22 cellular contexts compared by ENCODE assay signal in the genomic region with DNA sequence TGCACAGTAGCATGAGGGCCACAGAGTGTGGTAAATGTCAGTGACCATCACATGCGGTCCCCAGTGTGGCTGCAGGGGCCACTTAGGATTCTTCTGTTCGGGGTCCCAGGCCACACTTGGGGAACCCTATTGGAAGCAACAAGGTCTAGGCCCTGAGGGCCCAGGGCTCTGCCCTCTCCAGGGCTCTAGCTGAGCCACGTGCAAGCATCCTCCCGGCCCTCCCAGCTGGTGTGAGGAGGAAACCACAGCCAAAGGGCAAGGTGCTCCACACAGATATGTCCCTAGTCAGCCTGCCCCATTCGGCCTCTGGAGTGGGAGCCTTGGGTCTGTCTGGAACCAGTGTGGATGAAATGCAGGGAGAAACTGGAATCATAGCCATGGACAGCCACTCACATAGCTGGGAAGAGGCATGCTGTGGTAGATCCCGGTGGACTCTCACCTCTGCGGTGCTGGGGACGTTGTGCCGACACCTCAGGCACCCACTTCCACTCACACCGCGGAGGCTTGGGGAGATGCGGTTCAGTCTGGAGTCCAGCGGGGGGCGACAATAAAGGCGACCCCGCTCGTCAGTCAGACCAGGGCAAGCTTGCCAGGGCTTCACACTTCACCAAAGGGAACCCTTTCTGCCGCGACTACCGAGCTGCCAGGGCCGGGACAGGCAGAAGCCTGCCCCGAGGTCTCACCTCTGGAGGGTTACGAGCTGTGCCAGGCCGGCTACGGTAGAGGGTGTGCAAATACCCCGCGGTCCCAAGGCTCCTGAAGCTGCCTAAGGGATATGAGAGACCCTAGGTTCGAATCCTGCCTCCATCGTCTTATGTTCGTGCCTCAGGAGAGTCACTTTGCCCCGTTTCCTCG. TPM values are rescaled to one million over a fixed set of nuclear protein-coding genes. Genes with fewer than 3 reads are reported as not detected.
"Had no signal": no experiment of that assay in that cellular context is flagged by ENCODE, and none has a peak within 500 bp of the region (broad histone marks: within the 10 kb centered on the region; RNA-seq: fewer than 3 reads in every experiment).

No MANE protein-coding gene starts in this region.

- H3K27me3 ChIP-seq: brain microvascular endothelial cell, foreskin keratinocyte, spleen, testis, upper lobe of right lung had no signal

- H3K4me1 ChIP-seq: foreskin keratinocyte, testis had no signal

- H3K36me3 ChIP-seq: brain microvascular endothelial cell, sigmoid colon, upper lobe of right lung had no signal

- H3K4me3 ChIP-seq: lung, sigmoid colon, spleen, upper lobe of right lung had no signal

- H3K4me3 Mint-ChIP-seq: activated CD4-positive, alpha-beta T cell treated with anti-CD3 and anti-CD28 coated beads, Interleukin-2, amount 10 ng/mL, durations not matched to agents 7 days and 5 days; activated naive CD8-positive, alpha-beta T cell treated with anti-CD3 and anti-CD28 coated beads, Interleukin-2, amount 10 ng/mL, durations not matched to agents 7 days and 5 days; immature natural killer cell; stimulated activated naive CD8-positive, alpha-beta T cell treated with anti-CD3 and anti-CD28 coated beads, Interleukin-15, amount 100 ng/mL, for 72 hours had no signal

- H3K27me3 Mint-ChIP-seq: activated CD4-positive, alpha-beta T cell treated with anti-CD3 and anti-CD28 coated beads, Interleukin-2, amount 10 ng/mL, durations not matched to agents 7 days and 5 days; activated naive CD8-positive, alpha-beta T cell treated with anti-CD3 and anti-CD28 coated beads, Interleukin-2, amount 10 ng/mL, durations not matched to agents 7 days and 5 days; progenitor cell of endocrine pancreas; stimulated activated naive CD8-positive, alpha-beta T cell treated with anti-CD3 and anti-CD28 coated beads, Interleukin-15, amount 100 ng/mL, for 72 hours had no signal

- H3K27ac ChIP-seq: brain microvascular endothelial cell, foreskin keratinocyte, sigmoid colon, spleen, upper lobe of right lung had no signal

- ATAC-seq: foreskin keratinocyte; stimulated activated naive CD8-positive, alpha-beta T cell treated with anti-CD3 and anti-CD28 coated beads, Interleukin-15, amount 100 ng/mL, for 72 hours; upper lobe of right lung had no signal

- DNase-seq: activated CD4-positive, alpha-beta T cell treated with anti-CD3 and anti-CD28 coated beads, Interleukin-2, amount 10 ng/mL, durations not matched to agents 7 days and 5 days; activated CD4-positive, CD25-positive, alpha-beta regulatory T cell; activated CD8-positive, alpha-beta memory T cell treated with anti-CD3 and anti-CD28 coated beads for 24 hours; activated naive CD8-positive, alpha-beta T cell treated with anti-CD3 and anti-CD28 coated beads, Interleukin-2, amount 10 ng/mL, durations not matched to agents 7 days and 5 days; anterior cingulate cortex; brain microvascular endothelial cell; cerebellar nuclear complex; effector memory CD4-positive, alpha-beta T cell; foreskin keratinocyte; glutamatergic neuron; immature natural killer cell; midbrain; nucleus accumbens; sigmoid colon; stimulated activated naive CD8-positive, alpha-beta T cell treated with anti-CD3 and anti-CD28 coated beads, Interleukin-15, amount 100 ng/mL, for 72 hours; T-helper 2 cell; upper lobe of right lung had no signal

- H3K9me3 Mint-ChIP-seq: activated CD4-positive, alpha-beta T cell treated with anti-CD3 and anti-CD28 coated beads, Interleukin-2, amount 10 ng/mL, durations not matched to agents 7 days and 5 days; activated naive CD8-positive, alpha-beta T cell treated with anti-CD3 and anti-CD28 coated beads, Interleukin-2, amount 10 ng/mL, durations not matched to agents 7 days and 5 days; immature natural killer cell; stimulated activated naive CD8-positive, alpha-beta T cell treated with anti-CD3 and anti-CD28 coated beads, Interleukin-15, amount 100 ng/mL, for 72 hours had no signal

- H3K27ac Mint-ChIP-seq: activated CD4-positive, alpha-beta T cell treated with anti-CD3 and anti-CD28 coated beads, Interleukin-2, amount 10 ng/mL, durations not matched to agents 7 days and 5 days; activated naive CD8-positive, alpha-beta T cell treated with anti-CD3 and anti-CD28 coated beads, Interleukin-2, amount 10 ng/mL, durations not matched to agents 7 days and 5 days; progenitor cell of endocrine pancreas; stimulated activated naive CD8-positive, alpha-beta T cell treated with anti-CD3 and anti-CD28 coated beads, Interleukin-15, amount 100 ng/mL, for 72 hours had no signal

- H3K9me3 ChIP-seq: sigmoid colon, spleen, testis, upper lobe of right lung had no signal

- H3K36me3 Mint-ChIP-seq: activated naive CD8-positive, alpha-beta T cell treated with anti-CD3 and anti-CD28 coated beads, Interleukin-2, amount 10 ng/mL, durations not matched to agents 7 days and 5 days; immature natural killer cell had no signal

RNA-seq across cellular contexts. Expression of a gene that starts 28.7 kb away (rescaled TPM):
- total RNA-seq: myocyte, progenitor cell of endocrine pancreas, sigmoid colon, spleen, testis had no signal
